Comparison of ENCODE assay signal across 24 cellular contexts in genomic region chr5:159340511-159340910, GRCh38. TPM values are rescaled to one million over a fixed set of nuclear protein-coding genes. Genes with fewer than 3 reads are reported as not detected.
DNase-seq lines count a peak whose midpoint lies in the region; ATAC-seq lines count a peak whose summit lies in the region.
"Had no signal": no experiment of that assay in that cellular context is flagged by ENCODE, and none has a peak within 500 bp of the region (broad histone marks: within the 10 kb centered on the region; RNA-seq: fewer than 3 reads in every experiment).

No MANE protein-coding gene starts in this region.

- H3K27me3 Mint-ChIP-seq in activated naive CD8-positive, alpha-beta T cell treated with anti-CD3 and anti-CD28 coated beads, Interleukin-2, amount 10 ng/mL, durations not matched to agents 7 days and 5 days: peaks cover 1% of the 10 kb centered on the region
- peaks cover 3% of the 10 kb centered on the region for H3K27me3 Mint-ChIP-seq in activated naive CD8-positive, alpha-beta T cell treated with anti-CD3 and anti-CD28 coated beads for 36 hours
- peaks cover 1% of the 10 kb centered on the region for H3K27me3 Mint-ChIP-seq in IgD-negative memory B cell
- H3K27me3 Mint-ChIP-seq in activated T-helper 1 cell treated with anti-CD3 and anti-CD28 coated beads, Interleukin-12 subunit alpha, Interleukin-12 subunit beta, Interleukin-2, Interleukin-4 antibody, amounts not matched to agents 30 ng/mL and 10 ng/mL and 1 ng/mL, durations not matched to agents 14 hours and 24 hours and 36 hours (ENCODE audit: insufficient read depth): peaks cover 1% of the 10 kb centered on the region
- peaks cover 2 to 8% of the 10 kb centered on the region in 2 donors for H3K27me3 Mint-ChIP-seq in natural killer cell treated with Interleukin-12 subunit alpha and Interleukin-12 subunit beta and Interleukin-15 and Interleukin-18, amount 100 ng/mL, for 72 hours
- H3K27me3 Mint-ChIP-seq: activated naive CD8-positive, alpha-beta T cell had no signal

- peaks cover 7% of the 10 kb centered on the region for H3K9me3 Mint-ChIP-seq in activated naive CD8-positive, alpha-beta T cell treated with anti-CD3 and anti-CD28 coated beads, Interleukin-2, amount 10 ng/mL, durations not matched to agents 7 days and 5 days
- peaks cover 17% of the 10 kb centered on the region for H3K9me3 Mint-ChIP-seq in activated naive CD8-positive, alpha-beta T cell treated with anti-CD3 and anti-CD28 coated beads for 36 hours
- peaks cover 0 to 13% (median 2%) of the 10 kb centered on the region in 3 donors for H3K9me3 Mint-ChIP-seq in IgD-negative memory B cell
- peaks cover 27% of the 10 kb centered on the region for H3K9me3 Mint-ChIP-seq in activated T-helper 1 cell treated with anti-CD3 and anti-CD28 coated beads, Interleukin-12 subunit alpha, Interleukin-12 subunit beta, Interleukin-2, Interleukin-4 antibody, amounts not matched to agents 30 ng/mL and 10 ng/mL and 1 ng/mL, durations not matched to agents 14 hours and 24 hours and 36 hours
- H3K9me3 Mint-ChIP-seq in natural killer cell treated with Interleukin-12 subunit alpha and Interleukin-12 subunit beta and Interleukin-15 and Interleukin-18, amount 100 ng/mL, for 72 hours: peaks cover 8% of the 10 kb centered on the region

- peak overlapping the region; percentile 26 for H3K4me3 Mint-ChIP-seq in activated naive CD8-positive, alpha-beta T cell treated with anti-CD3 and anti-CD28 coated beads, Interleukin-2, amount 10 ng/mL, durations not matched to agents 7 days and 5 days
- H3K4me3 Mint-ChIP-seq in activated naive CD8-positive, alpha-beta T cell treated with anti-CD3 and anti-CD28 coated beads for 36 hours: no peak overlapping the region
- H3K4me3 Mint-ChIP-seq in IgD-negative memory B cell: peak overlapping the region in 1 of 4 donors; percentile 6
- no peak overlapping the region for H3K4me3 Mint-ChIP-seq in activated T-helper 1 cell treated with anti-CD3 and anti-CD28 coated beads, Interleukin-12 subunit alpha, Interleukin-12 subunit beta, Interleukin-2, Interleukin-4 antibody, amounts not matched to agents 30 ng/mL and 10 ng/mL and 1 ng/mL, durations not matched to agents 14 hours and 24 hours and 36 hours
- H3K4me3 Mint-ChIP-seq in natural killer cell treated with Interleukin-12 subunit alpha and Interleukin-12 subunit beta and Interleukin-15 and Interleukin-18, amount 100 ng/mL, for 72 hours: peak overlapping the region; percentile 77
- H3K4me3 Mint-ChIP-seq: activated naive CD8-positive, alpha-beta T cell; CD14-positive monocyte; H9 had no signal

- DNase-seq in activated naive CD8-positive, alpha-beta T cell treated with anti-CD3 and anti-CD28 coated beads, Interleukin-2, amount 10 ng/mL, durations not matched to agents 7 days and 5 days: no peak
- DNase-seq in activated naive CD8-positive, alpha-beta T cell treated with anti-CD3 and anti-CD28 coated beads for 36 hours: no peak
- no peak for DNase-seq in activated T-helper 1 cell treated with anti-CD3 and anti-CD28 coated beads, Interleukin-12 subunit alpha, Interleukin-12 subunit beta, Interleukin-2, Interleukin-4 antibody, amounts not matched to agents 30 ng/mL and 10 ng/mL and 1 ng/mL, durations not matched to agents 14 hours and 24 hours and 36 hours (ENCODE audit: low spot score)
- peak; percentile 75 for DNase-seq in natural killer cell treated with Interleukin-12 subunit alpha and Interleukin-12 subunit beta and Interleukin-15 and Interleukin-18, amount 100 ng/mL, for 72 hours (ENCODE audit: low spot score)
- no peak for DNase-seq in activated CD4-positive, CD25-positive, alpha-beta regulatory T cell (lab: John Stamatoyannopoulos, UW)
- DNase-seq: activated CD4-positive, CD25-positive, alpha-beta regulatory T cell treated with anti-CD3 and anti-CD28 coated beads, Interleukin-2, amount 50 U/mL, for 72 hours; body of pancreas; EL; H9; left cardiac atrium; mesenchymal stem cell; NCI-H1092; NCI-H187 treated with DMSO at 0.1 percent for 48 hours; NCI-H526 treated with DMSO at 0.1 percent for 48 hours; Peyer's patch; SIG-M5; sigmoid colon had no signal

- peaks cover 15% of the 10 kb centered on the region for H3K36me3 Mint-ChIP-seq in activated naive CD8-positive, alpha-beta T cell treated with anti-CD3 and anti-CD28 coated beads, Interleukin-2, amount 10 ng/mL, durations not matched to agents 7 days and 5 days
- peaks cover 10% of the 10 kb centered on the region for H3K36me3 Mint-ChIP-seq in activated naive CD8-positive, alpha-beta T cell treated with anti-CD3 and anti-CD28 coated beads for 36 hours
- peaks cover 6% of the 10 kb centered on the region for H3K36me3 Mint-ChIP-seq in IgD-negative memory B cell
- peaks cover 21% of the 10 kb centered on the region for H3K36me3 Mint-ChIP-seq in activated T-helper 1 cell treated with anti-CD3 and anti-CD28 coated beads, Interleukin-12 subunit alpha, Interleukin-12 subunit beta, Interleukin-2, Interleukin-4 antibody, amounts not matched to agents 30 ng/mL and 10 ng/mL and 1 ng/mL, durations not matched to agents 14 hours and 24 hours and 36 hours (ENCODE audit: low read depth)
- H3K36me3 Mint-ChIP-seq in natural killer cell treated with Interleukin-12 subunit alpha and Interleukin-12 subunit beta and Interleukin-15 and Interleukin-18, amount 100 ng/mL, for 72 hours: peaks cover 6% of the 10 kb centered on the region

- intact Hi-C loops in activated T-helper 1 cell treated with anti-CD3 and anti-CD28 coated beads, Interleukin-12 subunit alpha, Interleukin-12 subunit beta, Interleukin-2, Interleukin-4 antibody, amounts not matched to agents 30 ng/mL and 10 ng/mL and 1 ng/mL, durations not matched to agents 14 hours and 24 hours and 36 hours (cut with micrococcal nuclease): no loop called here

- POLR2A ChIA-PET in activated naive CD8-positive, alpha-beta T cell treated with anti-CD3 and anti-CD28 coated beads, Interleukin-2, amount 10 ng/mL, durations not matched to agents 7 days and 5 days (lab: Charles Lee): interaction anchor here (0.6 to 1.2 kb wide), 3 partner anchors 69 to 1772 kb away, joined by 3 to 5 read pairs (median 4); no protein-coding TSS in a partner anchor

- H3K27ac Mint-ChIP-seq in activated naive CD8-positive, alpha-beta T cell treated with anti-CD3 and anti-CD28 coated beads, Interleukin-2, amount 10 ng/mL, durations not matched to agents 7 days and 5 days: peak overlapping the region; percentile 61
- H3K27ac Mint-ChIP-seq in activated naive CD8-positive, alpha-beta T cell treated with anti-CD3 and anti-CD28 coated beads for 36 hours: no peak overlapping the region
- peak overlapping the region in 2 of 3 donors; percentile 2 to 57 for H3K27ac Mint-ChIP-seq in IgD-negative memory B cell
- peak overlapping the region; percentile 54 for H3K27ac Mint-ChIP-seq in activated T-helper 1 cell treated with anti-CD3 and anti-CD28 coated beads, Interleukin-12 subunit alpha, Interleukin-12 subunit beta, Interleukin-2, Interleukin-4 antibody, amounts not matched to agents 30 ng/mL and 10 ng/mL and 1 ng/mL, durations not matched to agents 14 hours and 24 hours and 36 hours
- peak overlapping the region; percentile 77 to 92 for H3K27ac Mint-ChIP-seq in natural killer cell treated with Interleukin-12 subunit alpha and Interleukin-12 subunit beta and Interleukin-15 and Interleukin-18, amount 100 ng/mL, for 72 hours
- H3K27ac Mint-ChIP-seq: activated naive CD8-positive, alpha-beta T cell; H9 had no signal

- peak; percentile 38 for ATAC-seq in activated naive CD8-positive, alpha-beta T cell treated with anti-CD3 and anti-CD28 coated beads, Interleukin-2, amount 10 ng/mL, durations not matched to agents 7 days and 5 days (ENCODE audit: low read depth)
- ATAC-seq in natural killer cell treated with Interleukin-12 subunit alpha and Interleukin-12 subunit beta and Interleukin-15 and Interleukin-18, amount 100 ng/mL, for 72 hours: peak; percentile 52 to 58
- no peak for ATAC-seq in HG02938 (IDR thresholded peaks at IDR 0.05; ENCODE audit: unreplicated experiment)
- ATAC-seq: body of pancreas, left cardiac atrium had no signal

- H3K4me1 Mint-ChIP-seq in activated naive CD8-positive, alpha-beta T cell treated with anti-CD3 and anti-CD28 coated beads, Interleukin-2, amount 10 ng/mL, durations not matched to agents 7 days and 5 days: peaks cover 57% of the 10 kb centered on the region
- peaks cover 43% of the 10 kb centered on the region for H3K4me1 Mint-ChIP-seq in activated naive CD8-positive, alpha-beta T cell treated with anti-CD3 and anti-CD28 coated beads for 36 hours
- peaks cover 53 to 56% (median 54%) of the 10 kb centered on the region in 3 donors for H3K4me1 Mint-ChIP-seq in IgD-negative memory B cell
- peaks cover 85% of the 10 kb centered on the region for H3K4me1 Mint-ChIP-seq in activated T-helper 1 cell treated with anti-CD3 and anti-CD28 coated beads, Interleukin-12 subunit alpha, Interleukin-12 subunit beta, Interleukin-2, Interleukin-4 antibody, amounts not matched to agents 30 ng/mL and 10 ng/mL and 1 ng/mL, durations not matched to agents 14 hours and 24 hours and 36 hours (ENCODE audit: low read depth)
- H3K4me1 Mint-ChIP-seq in natural killer cell treated with Interleukin-12 subunit alpha and Interleukin-12 subunit beta and Interleukin-15 and Interleukin-18, amount 100 ng/mL, for 72 hours (ENCODE audit: low read depth in 2 of 2): peaks cover 67 to 69% of the 10 kb centered on the region in 2 donors
- H3K4me1 Mint-ChIP-seq: H9 had no signal

RNA-seq across cellular contexts. Expression of gene IL12B, which starts 10.2 kb away (rescaled TPM):
- not detected for total RNA-seq in activated naive CD8-positive, alpha-beta T cell treated with anti-CD3 and anti-CD28 coated beads, Interleukin-2, amount 10 ng/mL, durations not matched to agents 7 days and 5 days
- not detected for total RNA-seq in activated naive CD8-positive, alpha-beta T cell treated with anti-CD3 and anti-CD28 coated beads for 36 hours
- polyA plus RNA-seq in IgD-negative memory B cell: not detected
- total RNA-seq in activated T-helper 1 cell treated with anti-CD3 and anti-CD28 coated beads, Interleukin-12 subunit alpha, Interleukin-12 subunit beta, Interleukin-2, Interleukin-4 antibody, amounts not matched to agents 30 ng/mL and 10 ng/mL and 1 ng/mL, durations not matched to agents 14 hours and 24 hours and 36 hours: not detected in 2 replicates
- 1 to 10 TPM in 1 of 2 donors, under 1 TPM in 1; 0.36 to 3.2 TPM for total RNA-seq in natural killer cell treated with Interleukin-12 subunit alpha and Interleukin-12 subunit beta and Interleukin-15 and Interleukin-18, amount 100 ng/mL, for 72 hours
- total RNA-seq: body of pancreas, chondrocyte, epithelial cell of proximal tubule, H9, left cardiac atrium, Peyer's patch, prostate gland, sigmoid colon had no signal
- polyA plus RNA-seq: CD14-positive monocyte, sigmoid colon had no signal

Comparison
In these comparisons a context has a peak if more than half of its experiments do, and no peak if none do; other contexts are left out.
1. H3K4me3 Mint-ChIP-seq: peak in activated naive CD8-positive, alpha-beta T cell treated with anti-CD3 and anti-CD28 coated beads, Interleukin-2, amount 10 ng/mL, durations not matched to agents 7 days and 5 days (single experiment) and natural killer cell treated with Interleukin-12 subunit alpha and Interleukin-12 subunit beta and Interleukin-15 and Interleukin-18, amount 100 ng/mL, for 72 hours (single experiment); none in activated naive CD8-positive, alpha-beta T cell treated with anti-CD3 and anti-CD28 coated beads for 36 hours (single experiment) and activated T-helper 1 cell treated with anti-CD3 and anti-CD28 coated beads, Interleukin-12 subunit alpha, Interleukin-12 subunit beta, Interleukin-2, Interleukin-4 antibody, amounts not matched to agents 30 ng/mL and 10 ng/mL and 1 ng/mL, durations not matched to agents 14 hours and 24 hours and 36 hours (single experiment).